24 cellular contexts compared by ENCODE assay signal in genomic region chrX:122777766-122778165, GRCh38.
DNase-seq lines count a peak whose midpoint lies in the region; ATAC-seq and TF ChIP-seq lines count a peak whose summit lies in the region.
"Had no signal": no experiment of that assay in that cellular context is flagged by ENCODE, and none has a peak within 500 bp of the region (broad histone marks: within the 10 kb centered on the region; RNA-seq: fewer than 3 reads in every experiment).

No MANE protein-coding gene starts in this region.

- no peak for ATAC-seq in HG03280 (IDR thresholded peaks at IDR 0.05; ENCODE audit: unreplicated experiment)
- ATAC-seq: activated T-cell treated with anti-CD3 and anti-CD28 coated beads, Interleukin-2, amount 50 U/mL, for 4 hours; stimulated activated naive B cell treated with anti-CD40 and anti-IgM and Interleukin-4, amounts not matched to agents 10 μg/mL and 1 μg/mL and 100 μg/mL, for 72 hours had no signal

- no peaks in the 10 kb centered on the region for H3K9me3 Mint-ChIP-seq in HFFc6
- H3K9me3 Mint-ChIP-seq: activated T-cell treated with anti-CD3 and anti-CD28 coated beads, Interleukin-2, amount 50 U/mL, for 4 hours; stimulated activated naive B cell treated with anti-CD40 and anti-IgM and Interleukin-4, amounts not matched to agents 10 μg/mL and 1 μg/mL and 100 μg/mL, for 72 hours had no signal

- H3K4me3 ChIP-seq in fibroblast of the aortic adventitia (ENCODE audit: low read depth, low read length) = no peak overlapping the region
- H3K4me3 ChIP-seq: smooth muscle cell, testis, vagina had no signal

- no peak overlapping the region for H3K4me3 Mint-ChIP-seq in HFFc6
- H3K4me3 Mint-ChIP-seq: activated T-cell treated with anti-CD3 and anti-CD28 coated beads, Interleukin-2, amount 50 U/mL, for 4 hours; CD4-positive, CD25-positive, alpha-beta regulatory T cell; central memory CD8-positive, alpha-beta T cell; stimulated activated naive B cell treated with anti-CD40 and anti-IgM and Interleukin-4, amounts not matched to agents 10 μg/mL and 1 μg/mL and 100 μg/mL, for 72 hours had no signal

- no peaks in the 10 kb centered on the region for H3K4me1 Mint-ChIP-seq in HFFc6 (ENCODE audit: low read depth)
- H3K4me1 Mint-ChIP-seq: CD4-positive, CD25-positive, alpha-beta regulatory T cell; central memory CD8-positive, alpha-beta T cell; stimulated activated naive B cell treated with anti-CD40 and anti-IgM and Interleukin-4, amounts not matched to agents 10 μg/mL and 1 μg/mL and 100 μg/mL, for 72 hours had no signal

- no peak for DNase-seq in HFFc6
- DNase-seq in SK-MEL-5 (ENCODE audit: low read depth, low spot score) = peak; percentile 0
- peak; percentile 1 for DNase-seq in fibroblast of the aortic adventitia (ENCODE audit: low read depth)
- no peak for DNase-seq in anterior cingulate cortex (lab: John Stamatoyannopoulos, UW)
- DNase-seq in A172 (ENCODE audit: low spot score) = no peak
- DNase-seq in ecto neural progenitor cell (ENCODE audit: low spot score) = no peak
- DNase-seq: activated CD4-positive, alpha-beta T cell treated with anti-CD3 and anti-CD28 coated beads for 1 hour; activated naive CD4-positive, alpha-beta T cell treated with Interleukin-2 at 50 U/mL for 16 hours; activated T-cell treated with anti-CD3 and anti-CD28 coated beads, Interleukin-2, amount 50 U/mL, for 4 hours; amygdala; CD4-positive, CD25-positive, alpha-beta regulatory T cell; DMS 273 treated with DMSO at 0.1 percent for 48 hours; GF-D8; mesenchymal stem cell; NCI-H1105; nucleus accumbens; stimulated activated naive B cell treated with anti-CD40 and anti-IgM and Interleukin-4, amounts not matched to agents 10 μg/mL and 1 μg/mL and 100 μg/mL, for 72 hours; T1000; testis had no signal

- peaks cover 3% of the 10 kb centered on the region for H3K27me3 Mint-ChIP-seq in HFFc6 (ENCODE audit: insufficient read depth)
- H3K27me3 Mint-ChIP-seq: CD4-positive, CD25-positive, alpha-beta regulatory T cell; central memory CD8-positive, alpha-beta T cell; stimulated activated naive B cell treated with anti-CD40 and anti-IgM and Interleukin-4, amounts not matched to agents 10 μg/mL and 1 μg/mL and 100 μg/mL, for 72 hours had no signal

- H3K27ac ChIP-seq in C4-2B = no peak overlapping the region
- H3K27ac ChIP-seq: testis, vagina had no signal

- no peak overlapping the region for H3K27ac Mint-ChIP-seq in HFFc6
- H3K27ac Mint-ChIP-seq: CD4-positive, CD25-positive, alpha-beta regulatory T cell; stimulated activated naive B cell treated with anti-CD40 and anti-IgM and Interleukin-4, amounts not matched to agents 10 μg/mL and 1 μg/mL and 100 μg/mL, for 72 hours had no signal

- TF ChIP-seq CTCF in C4-2B (conservative IDR thresholded peaks at IDR 0.05) (peak; percentile 22), HFFc6 (IDR thresholded peaks at IDR 0.05) (peak; percentile 21; the same call in 1 of the 2 replicates), fibroblast of the aortic adventitia (IDR thresholded peaks at IDR 0.05; ENCODE audit: insufficient read depth, low read length) (no peak)

- in situ Hi-C loops in SK-MEL-5 (cut with HindIII; ENCODE audit: low pct_unique_long_range_greater_than_20kb, low sequenced_read_pairs) = no loop called here

- no peaks in the 10 kb centered on the region for H3K36me3 Mint-ChIP-seq in HFFc6 (ENCODE audit: low read depth)
- H3K36me3 Mint-ChIP-seq: CD4-positive, CD25-positive, alpha-beta regulatory T cell; stimulated activated naive B cell treated with anti-CD40 and anti-IgM and Interleukin-4, amounts not matched to agents 10 μg/mL and 1 μg/mL and 100 μg/mL, for 72 hours had no signal

Comparison
In these comparisons a context has a peak if more than half of its experiments do, and no peak if none do; other contexts are left out.
1. DNase-seq: peak in SK-MEL-5 (single experiment) and fibroblast of the aortic adventitia (single experiment); none in HFFc6 (single experiment), anterior cingulate cortex (0 of 58), A172 (single experiment) and ecto neural progenitor cell (single experiment).